In the genomic region with DNA sequence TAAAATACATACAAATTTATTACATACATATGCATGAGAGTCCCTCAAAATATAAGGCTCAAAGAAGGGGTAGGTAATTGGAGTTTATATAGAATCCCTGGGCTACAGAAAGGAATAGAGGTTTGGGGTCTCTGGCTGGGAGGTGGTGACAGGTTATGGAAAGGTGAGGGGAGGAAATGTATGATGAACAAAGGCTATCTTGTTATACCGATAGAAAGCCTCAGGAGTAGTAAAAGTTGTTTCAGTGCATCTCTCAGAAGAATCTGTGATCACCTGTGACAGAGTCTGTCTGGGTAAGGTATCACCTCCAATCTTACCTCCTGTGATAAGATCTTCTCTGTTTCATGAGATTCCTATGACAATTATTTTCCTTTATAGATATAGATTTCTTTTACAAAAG, we compare ENCODE assay signal across 8 cellular contexts.
"Had no signal": no experiment of that assay in that cellular context is flagged by ENCODE, and none has a peak within 500 bp of the region (broad histone marks: within the 10 kb centered on the region; RNA-seq: fewer than 3 reads in every experiment).

No MANE protein-coding gene starts in this region.

- DNase-seq: GDM1, GF-D8 had no signal

- FAIRE-seq: G401.6, GM12878, GM12891, GM12892, GM18507, GM19239 had no signal

- H3K4me3 ChIP-seq: GM12878 had no signal
